ENCODE assay signal across 20 cellular contexts in the genomic region with DNA sequence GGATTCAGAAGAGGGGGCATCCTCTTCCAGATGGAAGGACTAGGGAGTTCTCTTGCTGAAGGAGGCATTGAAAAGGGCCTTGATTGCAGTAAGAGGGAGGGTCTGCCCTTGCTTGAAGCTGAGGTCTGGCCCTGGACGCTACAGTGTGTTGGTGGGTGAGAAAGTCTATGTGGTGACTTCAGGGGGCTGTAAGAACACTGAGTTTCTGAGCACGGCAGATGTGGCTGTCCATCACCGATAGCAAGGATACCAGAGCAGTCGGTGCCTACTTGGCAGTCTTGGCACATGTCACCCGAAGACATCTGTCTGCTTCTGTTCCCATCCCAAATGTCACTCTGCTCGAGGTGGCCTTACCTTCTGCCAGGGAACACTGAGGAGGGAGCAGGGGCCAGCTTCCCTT.
"Had no signal": no experiment of that assay in that cellular context is flagged by ENCODE, and none has a peak within 500 bp of the region (broad histone marks: within the 10 kb centered on the region; RNA-seq: fewer than 3 reads in every experiment).

No MANE protein-coding gene starts in this region.

- H3K4me2 ChIP-seq: SK-N-SH had no signal

- H3K9me3 ChIP-seq: MG63, SK-N-SH had no signal

- FAIRE-seq: HepG2, RCC 7860 had no signal

- H3K27me3 ChIP-seq: MG63 had no signal

- DNase-seq: IMR-90, Karpas-422, KG1, MG63, NCI-H1092, NCI-H1436 treated with DMSO at 0.1 percent for 48 hours, NCI-H187, NCI-H2029, NCI-H2081 treated with DMSO at 0.1 percent for 48 hours, NCI-H2227 treated with DMSO at 0.1 percent for 48 hours, NCI-H526 treated with DMSO at 0.1 percent for 48 hours, NCI-H748 treated with DMSO at 0.1 percent for 48 hours, Right ventricle myocardium superior, RPMI8226, SIG-M5, SK-N-SH, SW 1271, T-cell had no signal

- ATAC-seq: HepG2, T-cell had no signal

- H3K4me3 ChIP-seq: MG63 had no signal

- H3K36me3 ChIP-seq: MG63 had no signal

- H3K9ac ChIP-seq: SK-N-SH had no signal
